ENCODE assay signal across 18 cellular contexts in the genomic region with DNA sequence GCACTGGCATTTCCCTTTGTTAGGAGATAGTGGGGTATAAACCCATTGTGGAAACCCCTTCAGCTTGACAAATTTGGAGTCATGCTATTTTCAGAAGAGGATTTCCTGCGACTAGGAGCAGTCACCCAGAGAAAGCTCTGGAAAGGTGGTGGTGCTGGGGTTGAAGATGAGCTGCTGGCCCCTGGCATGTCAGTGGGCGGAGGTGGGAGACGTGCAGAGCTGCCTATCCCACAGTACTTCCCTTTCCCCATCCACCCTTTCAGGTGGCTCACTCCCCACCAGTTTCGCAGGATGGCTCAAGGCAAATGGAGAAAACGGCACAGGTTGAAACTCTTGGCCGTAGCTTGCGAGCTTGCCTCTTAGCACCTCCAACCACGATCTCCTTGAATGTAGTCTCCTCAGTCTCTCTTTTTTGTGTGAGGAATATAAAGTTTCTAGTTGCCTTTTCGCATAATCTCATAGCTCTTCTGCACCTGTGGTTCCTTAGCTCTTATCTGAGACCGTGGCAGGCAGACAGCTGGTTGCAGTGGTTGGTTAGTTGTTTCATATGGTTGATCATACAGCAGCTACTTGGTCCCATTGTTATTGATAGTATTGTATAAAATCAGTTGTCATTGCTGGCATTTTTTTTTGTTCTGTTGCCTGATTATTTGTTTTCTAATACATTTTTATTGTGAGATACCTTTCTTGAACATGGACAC.
"Had no signal": no experiment of that assay in that cellular context is flagged by ENCODE, and none has a peak within 500 bp of the region (broad histone marks: within the 10 kb centered on the region; RNA-seq: fewer than 3 reads in every experiment).

No MANE protein-coding gene starts in this region.

- H3K9me3 Mint-ChIP-seq: activated naive CD8-positive, alpha-beta T cell treated with anti-CD3 and anti-CD28 coated beads for 36 hours; neural crest cell had no signal

- ATAC-seq: right cardiac atrium had no signal

- H3K27ac ChIP-seq: coronary artery, hepatocyte, thyroid gland had no signal

- H3K9me3 ChIP-seq: esophagus muscularis mucosa, prostate gland, thyroid gland, vagina had no signal

- H3K4me3 Mint-ChIP-seq: activated naive CD8-positive, alpha-beta T cell treated with anti-CD3 and anti-CD28 coated beads for 36 hours; mesothelial cell of epicardium; neural crest cell had no signal

- H3K4me1 ChIP-seq: thyroid gland had no signal

- DNase-seq: activated CD4-positive, alpha-beta T cell treated with anti-CD3 and anti-CD28 coated beads, Interleukin-2, amount 50 U/mL, for 4 hours; activated CD4-positive, CD25-positive, alpha-beta regulatory T cell treated with anti-CD3 and anti-CD28 coated beads, Interleukin-2, amount 50 U/mL, for 72 hours; activated naive CD8-positive, alpha-beta T cell treated with anti-CD3 and anti-CD28 coated beads for 36 hours; central memory CD4-positive, alpha-beta T cell; effector CD4-positive, alpha-beta T cell; islet precursor cell; right cardiac atrium; thyroid gland had no signal

- H3K36me3 ChIP-seq: prostate gland, thyroid gland, vagina had no signal

- H3K27me3 Mint-ChIP-seq: activated naive CD8-positive, alpha-beta T cell treated with anti-CD3 and anti-CD28 coated beads for 36 hours; brain had no signal

- H3K4me3 ChIP-seq: coronary artery, esophagus muscularis mucosa, hepatocyte, lung, prostate gland, smooth muscle cell, thyroid gland, vagina had no signal

- H3K27me3 ChIP-seq: esophagus muscularis mucosa, hepatocyte, thyroid gland, vagina had no signal

- H3K27ac Mint-ChIP-seq: activated naive CD8-positive, alpha-beta T cell treated with anti-CD3 and anti-CD28 coated beads for 36 hours; mesothelial cell of epicardium had no signal
